ENCODE assay signal across 22 cellular contexts in genomic region chr2:100290718-100291151, GRCh38. TPM values are rescaled to one million over a fixed set of nuclear protein-coding genes. Genes with fewer than 3 reads are reported as not detected.
DNase-seq lines count a peak whose midpoint lies in the region; ATAC-seq and TF ChIP-seq lines count a peak whose summit lies in the region.
"Had no signal": no experiment of that assay in that cellular context is flagged by ENCODE, and none has a peak within 500 bp of the region (broad histone marks: within the 10 kb centered on the region; RNA-seq: fewer than 3 reads in every experiment).

No MANE protein-coding gene starts in this region.

- no peaks in the 10 kb centered on the region for H3K9me3 Mint-ChIP-seq in activated CD4-positive, alpha-beta T cell treated with anti-CD3 and anti-CD28 coated beads for 36 hours (ENCODE audit: low read depth)
- H3K9me3 Mint-ChIP-seq: activated naive CD4-positive, alpha-beta T cell treated with anti-CD3 and anti-CD28 coated beads, Interleukin-2, amount 50 U/mL, for 24 hours; activated T-cell treated with anti-CD3 and anti-CD28 coated beads, Interleukin-2, amount 50 U/mL, for 72 hours; CD4-positive, alpha-beta T cell; dendritic cell treated with granulocyte-macrophage colony-stimulating factor and Interleukin-4, amounts not matched to agents 40 ng/mL and 50 ng/mL, for 4 days; memory B cell; naive thymus-derived CD8-positive, alpha-beta T cell; stimulated activated naive CD8-positive, alpha-beta T cell treated with anti-CD3 and anti-CD28 coated beads, Interleukin-15, Interleukin-2, amounts not matched to agents 100 ng/mL and 50 ng/mL, for 24 hours; WTC11 had no signal

- BruUV-seq in Panc1 (replicated peaks; lab: Mats Ljungman, UMichigan) = no TSS peak

- no peak for TF ChIP-seq EP300 in gastroesophageal sphincter (IDR thresholded peaks at IDR 0.05)

- TF ChIP-seq POLR2A in gastroesophageal sphincter (IDR thresholded peaks at IDR 0.05) = no peak
- no peak for TF ChIP-seq POLR2A in thyroid gland (IDR thresholded peaks at IDR 0.05)

- H3K4me1 Mint-ChIP-seq in activated CD4-positive, alpha-beta T cell treated with anti-CD3 and anti-CD28 coated beads for 36 hours = no peaks in the 10 kb centered on the region
- H3K4me1 Mint-ChIP-seq: activated naive CD4-positive, alpha-beta T cell treated with anti-CD3 and anti-CD28 coated beads, Interleukin-2, amount 50 U/mL, for 24 hours; memory B cell had no signal

- H3K27ac ChIP-seq in Panc1 (ENCODE audit: low read length) (peak overlapping the region; percentile 85), gastroesophageal sphincter (peak overlapping the region in 3 of 4 donors; percentile 79 to 80 (median 79)), thyroid gland (peak overlapping the region; percentile 54 to 95 (median 91))

- intact Hi-C loops in activated CD4-positive, alpha-beta T cell treated with anti-CD3 and anti-CD28 coated beads for 36 hours (cut with DNase I, micrococcal nuclease) = no loop called here
- intact Hi-C loops in Panc1 (cut with micrococcal nuclease; ENCODE audit: unreplicated experiment) = no loop called here
- intact Hi-C loops in thyroid gland (cut with DNase I) = no loop called here

- no peak overlapping the region for H3K27ac Mint-ChIP-seq in activated CD4-positive, alpha-beta T cell treated with anti-CD3 and anti-CD28 coated beads for 36 hours
- H3K27ac Mint-ChIP-seq: activated naive CD4-positive, alpha-beta T cell treated with anti-CD3 and anti-CD28 coated beads, Interleukin-2, amount 50 U/mL, for 24 hours; activated T-cell treated with anti-CD3 and anti-CD28 coated beads, Interleukin-2, amount 50 U/mL, for 72 hours; CD4-positive, alpha-beta T cell; dendritic cell treated with granulocyte-macrophage colony-stimulating factor and Interleukin-4, amounts not matched to agents 40 ng/mL and 50 ng/mL, for 4 days; memory B cell; naive thymus-derived CD8-positive, alpha-beta T cell; stimulated activated naive CD8-positive, alpha-beta T cell treated with anti-CD3 and anti-CD28 coated beads, Interleukin-15, Interleukin-2, amounts not matched to agents 100 ng/mL and 50 ng/mL, for 24 hours; WTC11 had no signal

- no peak overlapping the region for H3K4me3 ChIP-seq in Panc1 (ENCODE audit: low read depth in 2 of 2, low read length in 2 of 2)
- H3K4me3 ChIP-seq in gastroesophageal sphincter = no peak overlapping the region
- no peak overlapping the region for H3K4me3 ChIP-seq in thyroid gland (replicated peaks in 1 of 3)
- H3K4me3 ChIP-seq: GM12878 had no signal

- CTCF ChIA-PET in activated CD4-positive, alpha-beta T cell treated with anti-CD3 and anti-CD28 coated beads for 36 hours (lab: Charles Lee) = interaction anchor here (0.6 to 1.4 kb wide), 5 partner anchors 11 to 98 kb away, joined by 3 to 7 read pairs (median 4); no protein-coding TSS in a partner anchor
- CTCF ChIA-PET in Panc1 (lab: Charles Lee) = interaction anchor here (0.6 to 1.1 kb wide), 2 partner anchors 91 to 128 kb away, joined by 3 to 4 read pairs; no protein-coding TSS in a partner anchor

- DNase-seq in activated CD4-positive, alpha-beta T cell treated with anti-CD3 and anti-CD28 coated beads for 36 hours = no peak
- no peak for DNase-seq in activated CD4-positive, alpha-beta T cell treated with anti-CD3 and anti-CD28 coated beads for 1 hour
- no peak for DNase-seq in Panc1 (ENCODE audit: low read depth, low spot score)
- DNase-seq in thyroid gland = no peak
- DNase-seq: KG1, NCI-H1092 treated with DMSO at 0.1 percent for 48 hours, NCI-H69 had no signal

- ATAC-seq in activated CD4-positive, alpha-beta T cell treated with anti-CD3 and anti-CD28 coated beads for 36 hours = peak; percentile 10
- ATAC-seq in Panc1 (peak; percentile 2; the same call in 1 of the 2 replicates), gastroesophageal sphincter (no peak), HG02884 (IDR thresholded peaks at IDR 0.05; ENCODE audit: unreplicated experiment) (no peak), GM21423 (IDR thresholded peaks at IDR 0.05; ENCODE audit: unreplicated experiment) (no peak), HG02623 (IDR thresholded peaks at IDR 0.05; ENCODE audit: unreplicated experiment) (no peak)
- ATAC-seq: GM12878 had no signal

- H3K36me3 ChIP-seq in Panc1 (ENCODE audit: control insufficient read depth, insufficient read depth, low read length) = no peaks in the 10 kb centered on the region
- peaks cover 0 to 69% of the 10 kb centered on the region in 2 donors for H3K36me3 ChIP-seq in gastroesophageal sphincter
- peaks cover 0 to 14% of the 10 kb centered on the region in 2 donors for H3K36me3 ChIP-seq in thyroid gland

- H3K4me3 Mint-ChIP-seq in activated CD4-positive, alpha-beta T cell treated with anti-CD3 and anti-CD28 coated beads for 36 hours = no peak overlapping the region
- H3K4me3 Mint-ChIP-seq: activated naive CD4-positive, alpha-beta T cell treated with anti-CD3 and anti-CD28 coated beads, Interleukin-2, amount 50 U/mL, for 24 hours; activated T-cell treated with anti-CD3 and anti-CD28 coated beads, Interleukin-2, amount 50 U/mL, for 72 hours; CD4-positive, alpha-beta T cell; dendritic cell treated with granulocyte-macrophage colony-stimulating factor and Interleukin-4, amounts not matched to agents 40 ng/mL and 50 ng/mL, for 4 days; memory B cell; naive thymus-derived CD8-positive, alpha-beta T cell; stimulated activated naive CD8-positive, alpha-beta T cell treated with anti-CD3 and anti-CD28 coated beads, Interleukin-15, Interleukin-2, amounts not matched to agents 100 ng/mL and 50 ng/mL, for 24 hours; WTC11 had no signal

- no peaks in the 10 kb centered on the region for H3K36me3 Mint-ChIP-seq in activated CD4-positive, alpha-beta T cell treated with anti-CD3 and anti-CD28 coated beads for 36 hours (ENCODE audit: low read depth)
- H3K36me3 Mint-ChIP-seq: activated naive CD4-positive, alpha-beta T cell treated with anti-CD3 and anti-CD28 coated beads, Interleukin-2, amount 50 U/mL, for 24 hours; memory B cell; naive thymus-derived CD8-positive, alpha-beta T cell; WTC11 had no signal

- TF ChIP-seq CTCF in Panc1 (IDR thresholded peaks at IDR 0.05) (no peak), gastroesophageal sphincter (IDR thresholded peaks at IDR 0.05) (no peak), thyroid gland (IDR thresholded peaks at IDR 0.05) (no peak)

- H3K4me1 ChIP-seq in Panc1 (ENCODE audit: control insufficient read depth, insufficient read depth, low read length) (peaks cover 51% of the 10 kb centered on the region), gastroesophageal sphincter (peaks cover 8 to 36% (median 8%) of the 10 kb centered on the region in 3 donors), thyroid gland (peaks cover 16 to 28% of the 10 kb centered on the region in 2 donors)

- WGBS in gastroesophageal sphincter (ENCODE audit: low coverage in 1 of 2), 2 donors = 53 to 57% methylated on average over 6 to 7 of the region's 7 CpGs
- WGBS in thyroid gland, 2 donors = 68 to 69% methylated on average over 7 of the region's 7 CpGs

- in situ Hi-C loops in Panc1 (cut with HindIII; ENCODE audit: low pct_unique_long_range_greater_than_20kb, low sequenced_read_pairs) = no loop called here

- H3K27me3 Mint-ChIP-seq in activated CD4-positive, alpha-beta T cell treated with anti-CD3 and anti-CD28 coated beads for 36 hours = peaks cover 7% of the 10 kb centered on the region
- H3K27me3 Mint-ChIP-seq: CD4-positive, alpha-beta T cell had no signal

- H3K27me3 ChIP-seq in Panc1 (ENCODE audit: control insufficient read depth, insufficient read depth, low read length) (no peaks in the 10 kb centered on the region), gastroesophageal sphincter (no peaks in the 10 kb centered on the region), thyroid gland (no peaks in the 10 kb centered on the region)
- H3K27me3 ChIP-seq: foreskin keratinocyte had no signal

- POLR2A ChIA-PET in activated CD4-positive, alpha-beta T cell treated with anti-CD3 and anti-CD28 coated beads for 36 hours (lab: Charles Lee) = no interaction called here
- POLR2A ChIA-PET in Panc1 (lab: Charles Lee) = interaction anchor here (0.6 to 0.9 kb wide), 4 partner anchors 11 to 25 kb away, joined by 3 to 7 read pairs (median 4); no protein-coding TSS in a partner anchor

- no peaks in the 10 kb centered on the region for H3K9me3 ChIP-seq in Panc1 (ENCODE audit: control insufficient read depth, insufficient read depth, low read depth, low read length)
- H3K9me3 ChIP-seq in gastroesophageal sphincter = no peaks in the 10 kb centered on the region
- H3K9me3 ChIP-seq in thyroid gland = no peaks in the 10 kb centered on the region

RNA-seq across cellular contexts. Expression of gene LONRF2, which starts 31.6 kb away (rescaled TPM):
- total RNA-seq in activated CD4-positive, alpha-beta T cell treated with anti-CD3 and anti-CD28 coated beads for 36 hours = under 1 TPM; 0.02 to 0.04 TPM
- total RNA-seq in Panc1 (2021; ENCODE audit: unreplicated experiment) = 12.9 TPM
- polyA plus RNA-seq in Panc1 (2012; ENCODE audit: insufficient read length) = 3.9 TPM
- total RNA-seq in gastroesophageal sphincter = 10 to 100 TPM; 23.8 to 74.6 (median 51.0) TPM
- total RNA-seq in thyroid gland = 10 to 100 TPM in 3 of 4 donors, 1 to 10 TPM in 1; 7.0 to 32.0 (median 17.1) TPM
- total RNA-seq: foreskin keratinocyte; naive thymus-derived CD8-positive, alpha-beta T cell had no signal
- polyA plus RNA-seq: foreskin keratinocyte; keratinocyte; naive thymus-derived CD8-positive, alpha-beta T cell had no signal

Comparison
In these comparisons a context has a peak if more than half of its experiments do, and no peak if none do; other contexts are left out.
1. ATAC-seq: peak in activated CD4-positive, alpha-beta T cell treated with anti-CD3 and anti-CD28 coated beads for 36 hours (single experiment) and Panc1 (single experiment); none in gastroesophageal sphincter (single experiment), HG02884 (single experiment), GM21423 (single experiment) and HG02623 (single experiment).
2. RNA of gene LONRF2, which starts 31.6 kb away (total RNA-seq): 23.8 to 74.6 TPM in gastroesophageal sphincter, 7.0 to 32.0 TPM in thyroid gland and 12.9 TPM in Panc1 (single experiment); 0.02 to 0.04 TPM in activated CD4-positive, alpha-beta T cell treated with anti-CD3 and anti-CD28 coated beads for 36 hours; every median in the first group is over 4 times any median in the second.
3. Peak in every context shown above with its lines, with median percentiles within 50 percentile points of each other: H3K27ac ChIP-seq.